ENCODE assay signal across 25 cellular contexts in the genomic region with DNA sequence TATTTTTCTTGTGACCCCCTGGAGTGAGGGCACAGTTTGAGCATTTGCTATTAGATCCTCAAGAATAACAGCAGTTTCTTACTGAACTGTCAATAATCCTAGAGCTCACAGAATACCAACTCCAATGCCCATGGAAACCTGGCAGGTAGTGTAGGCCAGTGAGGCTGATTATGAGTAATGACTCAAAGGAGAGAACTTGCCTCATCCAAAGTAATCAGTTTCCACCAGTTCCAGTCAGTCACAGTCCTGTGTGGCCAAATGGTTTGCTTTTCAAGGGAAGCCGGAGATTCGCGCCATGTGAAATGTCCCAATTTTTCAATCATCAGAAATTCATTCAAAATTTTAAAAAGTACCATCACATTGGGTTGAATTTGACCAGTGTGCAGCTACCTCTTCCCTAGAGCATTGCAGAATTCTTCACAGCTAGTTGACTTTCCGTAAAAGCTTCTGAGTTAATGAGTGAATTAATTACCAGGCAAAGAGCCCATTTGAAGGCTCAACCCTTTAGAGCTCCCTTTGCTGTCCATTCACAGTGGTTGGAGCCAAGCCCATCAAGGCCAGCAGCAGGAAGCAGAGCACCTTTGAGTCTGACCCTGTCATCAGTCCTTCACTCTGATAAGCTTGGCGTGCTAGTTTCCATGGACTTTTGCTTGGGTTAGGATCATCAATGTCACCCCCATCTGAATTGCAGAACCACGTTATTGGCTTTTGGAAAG.
"Had no signal": no experiment of that assay in that cellular context is flagged by ENCODE, and none has a peak within 500 bp of the region (broad histone marks: within the 10 kb centered on the region; RNA-seq: fewer than 3 reads in every experiment).

No MANE protein-coding gene starts in this region.

- FAIRE-seq: endometrium had no signal

- H3K9me3 ChIP-seq: colonic mucosa, heart right ventricle, left lung, ovary, right atrium auricular region, transverse colon, upper lobe of right lung, uterus had no signal

- H3K27ac ChIP-seq: colonic mucosa, heart right ventricle, left lung, ovary, right atrium auricular region, transverse colon, upper lobe of right lung, uterus had no signal

- H3K36me3 Mint-ChIP-seq: stimulated activated memory B cell treated with anti-CD40 and anti-IgM and Interleukin-4, amounts not matched to agents 10 μg/mL and 1 μg/mL and 100 μg/mL, for 72 hours had no signal

- H3K36me3 ChIP-seq: cardiac muscle cell, colonic mucosa, heart right ventricle, left lung, ovary, right atrium auricular region, transverse colon, upper lobe of right lung, uterus had no signal

- H3K4me1 Mint-ChIP-seq: central memory CD8-positive, alpha-beta T cell; naive thymus-derived CD8-positive, alpha-beta T cell; stimulated activated memory B cell treated with anti-CD40 and anti-IgM and Interleukin-4, amounts not matched to agents 10 μg/mL and 1 μg/mL and 100 μg/mL, for 72 hours had no signal

- H3K4me3 ChIP-seq: cardiac muscle cell, colonic mucosa, heart right ventricle, left lung, ovary, right atrium auricular region, transverse colon, upper lobe of right lung, uterus had no signal

- H3K4me3 Mint-ChIP-seq: central memory CD8-positive, alpha-beta T cell; dendritic cell treated with granulocyte-macrophage colony-stimulating factor and Interleukin-4, amounts not matched to agents 40 ng/mL and 50 ng/mL, for 4 days; naive thymus-derived CD8-positive, alpha-beta T cell; nephron progenitor cell; stimulated activated memory B cell treated with anti-CD40 and anti-IgM and Interleukin-4, amounts not matched to agents 10 μg/mL and 1 μg/mL and 100 μg/mL, for 72 hours had no signal

- H3K27me3 ChIP-seq: cardiac muscle cell, colonic mucosa, left lung, ovary, right atrium auricular region, transverse colon, uterus had no signal

- H3K9me3 Mint-ChIP-seq: central memory CD8-positive, alpha-beta T cell; dendritic cell treated with granulocyte-macrophage colony-stimulating factor and Interleukin-4, amounts not matched to agents 40 ng/mL and 50 ng/mL, for 4 days had no signal

- H3K27ac Mint-ChIP-seq: dendritic cell treated with granulocyte-macrophage colony-stimulating factor and Interleukin-4, amounts not matched to agents 40 ng/mL and 50 ng/mL, for 4 days; naive thymus-derived CD8-positive, alpha-beta T cell; nephron progenitor cell; stimulated activated memory B cell treated with anti-CD40 and anti-IgM and Interleukin-4, amounts not matched to agents 10 μg/mL and 1 μg/mL and 100 μg/mL, for 72 hours had no signal

- H3K4me1 ChIP-seq: colonic mucosa, heart right ventricle, left lung, right atrium auricular region, transverse colon, upper lobe of right lung, uterus had no signal

- H3K27me3 Mint-ChIP-seq: dendritic cell treated with granulocyte-macrophage colony-stimulating factor and Interleukin-4, amounts not matched to agents 40 ng/mL and 50 ng/mL, for 4 days; progenitor cell of endocrine pancreas had no signal

- DNase-seq: colonic mucosa; effector memory CD4-positive, alpha-beta T cell; foreskin melanocyte; glutamatergic neuron; heart right ventricle; hippocampal formation; left lung; mesenchymal stem cell; midbrain; naive thymus-derived CD8-positive, alpha-beta T cell; nephron progenitor cell; occipital lobe; ovary; stimulated activated CD4-positive, alpha-beta T cell treated with anti-CD3 and anti-CD28 coated beads, Interleukin-4, amount 100 ng/mL, for 4 hours; stimulated activated naive CD8-positive, alpha-beta T cell treated with anti-CD3 and anti-CD28 coated beads, Interleukin-15, Interleukin-2, amounts not matched to agents 100 U/mL and 50 U/mL, for 24 hours; transverse colon; upper lobe of right lung; uterus had no signal
